ENCODE assay signal across 18 cellular contexts in genomic region chr3:177350051-177350565, GRCh38.
A peak's percentile ranks its signal among the peaks of the same experiment; 100 is the strongest.
DNase-seq lines count a peak whose midpoint lies in the region; TF ChIP-seq lines count a peak whose summit lies in the region.
"Had no signal": no experiment of that assay in that cellular context is flagged by ENCODE, and none has a peak within 500 bp of the region (broad histone marks: within the 10 kb centered on the region; RNA-seq: fewer than 3 reads in every experiment).

No MANE protein-coding gene starts in this region.

- H3K4me1 ChIP-seq in hepatocyte (ENCODE audit: insufficient read depth) (peaks cover 28% of the 10 kb centered on the region), thyroid gland (peaks cover 41 to 50% of the 10 kb centered on the region in 2 donors)

- H3K27ac ChIP-seq in hepatocyte (peak overlapping the region; percentile 13), thyroid gland (peak overlapping the region; percentile 20 to 55 (median 41))
- H3K27ac ChIP-seq: BLaER1 had no signal

- no peaks in the 10 kb centered on the region for H3K9me2 ChIP-seq in hepatocyte (replicated peaks; ENCODE audit: insufficient read depth)

- H3K4me2 ChIP-seq in hepatocyte, result no peak overlapping the region
- H3K4me2 ChIP-seq: BLaER1 had no signal

- TF ChIP-seq CTCF in hepatocyte (IDR thresholded peaks at IDR 0.05; ENCODE audit: poor library complexity), result no peak
- no peak for TF ChIP-seq CTCF in thyroid gland (IDR thresholded peaks at IDR 0.05)

- no peak overlapping the region for H2AFZ ChIP-seq in hepatocyte

- WGBS in hepatocyte (ENCODE audit: low lambda C conversion rate, missing lambda C conversion rate), result 59% methylated on average over 2 of the region's 2 CpGs
- 65 to 68% methylated on average over 2 of the region's 2 CpGs for WGBS in thyroid gland, 2 donors

- no peak overlapping the region for H3K4me3 Mint-ChIP-seq in activated naive CD4-positive, alpha-beta T cell treated with anti-CD3 and anti-CD28 coated beads, Interleukin-2, amount 50 U/mL, for 24 hours
- no peak overlapping the region for H3K4me3 Mint-ChIP-seq in activated naive CD8-positive, alpha-beta T cell treated with anti-CD3 and anti-CD28 coated beads for 36 hours
- H3K4me3 Mint-ChIP-seq: nephron progenitor cell had no signal

- peaks cover 48% of the 10 kb centered on the region for H3K4me1 Mint-ChIP-seq in activated naive CD4-positive, alpha-beta T cell treated with anti-CD3 and anti-CD28 coated beads, Interleukin-2, amount 50 U/mL, for 24 hours
- H3K4me1 Mint-ChIP-seq in activated naive CD8-positive, alpha-beta T cell treated with anti-CD3 and anti-CD28 coated beads for 36 hours, result peaks cover 60% of the 10 kb centered on the region

- H3K27me3 ChIP-seq in hepatocyte (no peaks in the 10 kb centered on the region), thyroid gland (no peaks in the 10 kb centered on the region)
- H3K27me3 ChIP-seq: BLaER1, Peyer's patch had no signal

- no peak for TF ChIP-seq POLR2A in thyroid gland (IDR thresholded peaks at IDR 0.05)

- no peaks in the 10 kb centered on the region for H3K9me3 Mint-ChIP-seq in activated naive CD4-positive, alpha-beta T cell treated with anti-CD3 and anti-CD28 coated beads, Interleukin-2, amount 50 U/mL, for 24 hours
- no peaks in the 10 kb centered on the region for H3K9me3 Mint-ChIP-seq in activated naive CD8-positive, alpha-beta T cell treated with anti-CD3 and anti-CD28 coated beads for 36 hours

- intact Hi-C loops in thyroid gland (cut with DNase I), result loop anchor here (10.0 kb wide), 2 partner anchors 45 to 295 kb away; no protein-coding TSS in a partner anchor

- no peaks in the 10 kb centered on the region for H4K20me1 ChIP-seq in hepatocyte (ENCODE audit: insufficient read depth, poor library complexity, severe bottlenecking)
- H4K20me1 ChIP-seq: BLaER1 had no signal

- H3K9me3 ChIP-seq in hepatocyte (ENCODE audit: low read depth), result no peaks in the 10 kb centered on the region
- H3K9me3 ChIP-seq in thyroid gland, result no peaks in the 10 kb centered on the region
- H3K9me3 ChIP-seq: BLaER1, Peyer's patch had no signal

- H3K27me3 Mint-ChIP-seq in activated naive CD4-positive, alpha-beta T cell treated with anti-CD3 and anti-CD28 coated beads, Interleukin-2, amount 50 U/mL, for 24 hours, result no peaks in the 10 kb centered on the region
- H3K27me3 Mint-ChIP-seq in activated naive CD8-positive, alpha-beta T cell treated with anti-CD3 and anti-CD28 coated beads for 36 hours, result no peaks in the 10 kb centered on the region
- H3K27me3 Mint-ChIP-seq: progenitor cell of endocrine pancreas had no signal

- peak overlapping the region; percentile 61 for H3K27ac Mint-ChIP-seq in activated naive CD4-positive, alpha-beta T cell treated with anti-CD3 and anti-CD28 coated beads, Interleukin-2, amount 50 U/mL, for 24 hours
- peak overlapping the region; percentile 44 for H3K27ac Mint-ChIP-seq in activated naive CD8-positive, alpha-beta T cell treated with anti-CD3 and anti-CD28 coated beads for 36 hours
- H3K27ac Mint-ChIP-seq: nephron progenitor cell, progenitor cell of endocrine pancreas had no signal

- no peak for DNase-seq in activated naive CD4-positive, alpha-beta T cell (lab: John Stamatoyannopoulos, UW)
- no peak for DNase-seq in activated naive CD8-positive, alpha-beta T cell treated with anti-CD3 and anti-CD28 coated beads for 36 hours
- DNase-seq in hepatocyte (ENCODE audit: low spot score) (no peak), thyroid gland (no peak), SIG-M5 treated with dmso at 0.1 percent for 504 hours (lab: John Stamatoyannopoulos, UW; ENCODE audit: unreplicated experiment) (no peak), iPS-NIHi11 (ENCODE audit: low spot score) (no peak)
- DNase-seq in stimulated activated CD4-positive, alpha-beta T cell treated with anti-CD3 and anti-CD28 coated beads, Interleukin-2, amount 100 ng/mL, for 48 hours, result no peak
- DNase-seq: activated CD4-positive, alpha-beta T cell treated with anti-CD3 and anti-CD28 coated beads, Interleukin-2, amount 50 U/mL, for 1 hour; midbrain; NCI-H1092 treated with DMSO at 0.1 percent for 48 hours; NCI-H2029 treated with DMSO at 0.1 percent for 48 hours; NCI-H345; nephron progenitor cell; Peyer's patch; stimulated activated naive CD8-positive, alpha-beta T cell treated with anti-CD3 and anti-CD28 coated beads, Interleukin-15, Interleukin-2, amounts not matched to agents 100 U/mL and 50 U/mL, for 24 hours had no signal

- H3K36me3 ChIP-seq in hepatocyte (replicated peaks; ENCODE audit: insufficient read depth, low read depth), result no peaks in the 10 kb centered on the region
- no peaks in the 10 kb centered on the region for H3K36me3 ChIP-seq in thyroid gland
- H3K36me3 ChIP-seq: BLaER1, Peyer's patch had no signal

- H3K36me3 Mint-ChIP-seq in activated naive CD4-positive, alpha-beta T cell treated with anti-CD3 and anti-CD28 coated beads, Interleukin-2, amount 50 U/mL, for 24 hours, result no peaks in the 10 kb centered on the region
- H3K36me3 Mint-ChIP-seq in activated naive CD8-positive, alpha-beta T cell treated with anti-CD3 and anti-CD28 coated beads for 36 hours, result peaks cover 1% of the 10 kb centered on the region

- H3K4me3 ChIP-seq in hepatocyte (no peak overlapping the region), thyroid gland (replicated peaks in 1 of 3) (no peak overlapping the region)
- H3K4me3 ChIP-seq: BLaER1, Peyer's patch had no signal

- H3K79me2 ChIP-seq in hepatocyte, result no peaks in the 10 kb centered on the region
